ENCODE assay signal across 10 cellular contexts in the genomic region with DNA sequence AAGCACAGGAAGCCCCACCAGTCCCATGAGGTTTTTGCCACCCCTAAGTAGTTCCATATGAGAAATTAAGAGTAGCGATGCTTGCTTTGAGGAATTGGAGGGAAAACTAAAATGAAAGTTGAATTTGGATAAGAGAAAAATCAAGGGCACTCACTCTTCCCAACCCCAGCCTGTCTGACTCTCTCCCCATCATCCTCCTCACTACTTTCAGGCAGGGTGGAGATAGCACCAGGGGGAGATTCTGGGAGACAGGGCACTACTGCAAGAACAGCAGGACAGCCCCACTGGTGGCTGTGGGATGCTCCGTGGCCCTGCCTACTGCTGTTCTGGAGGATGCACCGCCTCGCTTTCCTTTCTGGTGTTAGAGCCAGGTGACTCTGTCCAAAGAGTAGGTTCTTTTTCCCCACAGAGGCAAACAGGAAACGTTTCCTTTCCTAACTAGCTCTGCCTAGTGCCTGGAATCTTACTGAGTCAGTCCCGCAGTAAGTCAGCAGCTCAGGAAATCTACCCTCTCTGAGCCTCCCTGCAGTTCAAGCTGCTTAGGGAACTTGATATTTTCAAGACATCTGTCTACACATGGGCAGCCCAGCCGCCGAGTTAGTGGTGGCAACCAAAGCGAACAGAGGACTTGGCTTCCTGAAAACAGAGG. TPM values are rescaled to one million over a fixed set of nuclear protein-coding genes. Genes with fewer than 3 reads are reported as not detected.
DNase-seq lines count a peak whose midpoint lies in the region; ATAC-seq and TF ChIP-seq lines count a peak whose summit lies in the region.
"Had no signal": no experiment of that assay in that cellular context is flagged by ENCODE, and none has a peak within 500 bp of the region (broad histone marks: within the 10 kb centered on the region; RNA-seq: fewer than 3 reads in every experiment).

No MANE protein-coding gene starts in this region.

- no peak for TF ChIP-seq CTCF in natural killer cell (IDR thresholded peaks at IDR 0.05)
- no peak for TF ChIP-seq CTCF in left lung (IDR thresholded peaks at IDR 0.05)

- no peaks in the 10 kb centered on the region for H3K9me3 Mint-ChIP-seq in natural killer cell treated with Interleukin-12 subunit alpha and Interleukin-12 subunit beta and Interleukin-15 and Interleukin-18, amount 100 ng/mL, for 72 hours
- no peaks in the 10 kb centered on the region for H3K9me3 Mint-ChIP-seq in natural killer cell
- no peaks in the 10 kb centered on the region for H3K9me3 Mint-ChIP-seq in activated naive CD8-positive, alpha-beta T cell treated with anti-CD3 and anti-CD28 coated beads, Interleukin-2, amount 50 U/mL, for 24 hours
- H3K9me3 Mint-ChIP-seq: dendritic cell treated with granulocyte-macrophage colony-stimulating factor and Interleukin-4, amounts not matched to agents 40 ng/mL and 50 ng/mL, for 4 days had no signal

- H3K27me3 ChIP-seq in left lung: no peaks in the 10 kb centered on the region

- DNase-seq in natural killer cell treated with Interleukin-12 subunit alpha and Interleukin-12 subunit beta and Interleukin-15 and Interleukin-18, amount 100 ng/mL, for 72 hours (ENCODE audit: low spot score): no peak
- DNase-seq in natural killer cell (no peak), left lung (no peak), epidermal melanocyte (ENCODE audit: insufficient read length, low spot score) (no peak), NK-92 (lab: John Stamatoyannopoulos, UW; ENCODE audit: unreplicated experiment) (no peak), NCI-H1092 (lab: John Stamatoyannopoulos, UW) (no peak)
- DNase-seq in activated naive CD8-positive, alpha-beta T cell treated with anti-CD3 and anti-CD28 coated beads, Interleukin-2, amount 50 U/mL, for 24 hours: no peak

- no peaks in the 10 kb centered on the region for H3K27me3 Mint-ChIP-seq in natural killer cell treated with Interleukin-12 subunit alpha and Interleukin-12 subunit beta and Interleukin-15 and Interleukin-18, amount 100 ng/mL, for 72 hours
- no peaks in the 10 kb centered on the region for H3K27me3 Mint-ChIP-seq in natural killer cell (ENCODE audit: low read depth in 2 of 2)
- H3K27me3 Mint-ChIP-seq in activated naive CD8-positive, alpha-beta T cell treated with anti-CD3 and anti-CD28 coated beads, Interleukin-2, amount 50 U/mL, for 24 hours: no peaks in the 10 kb centered on the region
- H3K27me3 Mint-ChIP-seq: dendritic cell treated with granulocyte-macrophage colony-stimulating factor and Interleukin-4, amounts not matched to agents 40 ng/mL and 50 ng/mL, for 4 days had no signal

- no peaks in the 10 kb centered on the region for H3K36me3 Mint-ChIP-seq in natural killer cell treated with Interleukin-12 subunit alpha and Interleukin-12 subunit beta and Interleukin-15 and Interleukin-18, amount 100 ng/mL, for 72 hours
- H3K36me3 Mint-ChIP-seq in natural killer cell: no peaks in the 10 kb centered on the region
- H3K36me3 Mint-ChIP-seq in activated naive CD8-positive, alpha-beta T cell treated with anti-CD3 and anti-CD28 coated beads, Interleukin-2, amount 50 U/mL, for 24 hours (ENCODE audit: low read depth): no peaks in the 10 kb centered on the region

- H3K27ac Mint-ChIP-seq in natural killer cell treated with Interleukin-12 subunit alpha and Interleukin-12 subunit beta and Interleukin-15 and Interleukin-18, amount 100 ng/mL, for 72 hours: peak overlapping the region in 1 of 2 donors; percentile 6
- H3K27ac Mint-ChIP-seq in natural killer cell: no peak overlapping the region
- H3K27ac Mint-ChIP-seq in activated naive CD8-positive, alpha-beta T cell treated with anti-CD3 and anti-CD28 coated beads, Interleukin-2, amount 50 U/mL, for 24 hours: peak overlapping the region; percentile 82
- H3K27ac Mint-ChIP-seq: dendritic cell treated with granulocyte-macrophage colony-stimulating factor and Interleukin-4, amounts not matched to agents 40 ng/mL and 50 ng/mL, for 4 days had no signal

- no peaks in the 10 kb centered on the region for H3K9me3 ChIP-seq in left lung
- H3K9me3 ChIP-seq: thoracic aorta had no signal

- peak in 1 of 2 donors; percentile 24 for ATAC-seq in natural killer cell treated with Interleukin-12 subunit alpha and Interleukin-12 subunit beta and Interleukin-15 and Interleukin-18, amount 100 ng/mL, for 72 hours
- no peak for ATAC-seq in natural killer cell
- no peak for ATAC-seq in activated naive CD8-positive, alpha-beta T cell treated with anti-CD3 and anti-CD28 coated beads, Interleukin-2, amount 50 U/mL, for 24 hours
- ATAC-seq in left lung: peak; percentile 35
- no peak for ATAC-seq in HG03196 (IDR thresholded peaks at IDR 0.05; ENCODE audit: unreplicated experiment)

- H3K4me3 ChIP-seq in left lung: no peak overlapping the region
- H3K4me3 ChIP-seq: thoracic aorta had no signal

- H3K4me3 Mint-ChIP-seq in natural killer cell treated with Interleukin-12 subunit alpha and Interleukin-12 subunit beta and Interleukin-15 and Interleukin-18, amount 100 ng/mL, for 72 hours: peak overlapping the region; percentile 5
- no peak overlapping the region for H3K4me3 Mint-ChIP-seq in natural killer cell
- H3K4me3 Mint-ChIP-seq in activated naive CD8-positive, alpha-beta T cell treated with anti-CD3 and anti-CD28 coated beads, Interleukin-2, amount 50 U/mL, for 24 hours: peak overlapping the region; percentile 73
- H3K4me3 Mint-ChIP-seq: dendritic cell treated with granulocyte-macrophage colony-stimulating factor and Interleukin-4, amounts not matched to agents 40 ng/mL and 50 ng/mL, for 4 days had no signal

- no peaks in the 10 kb centered on the region for H3K36me3 ChIP-seq in left lung
- H3K36me3 ChIP-seq: thoracic aorta had no signal

- H3K4me1 ChIP-seq in left lung: peaks cover 5 to 47% of the 10 kb centered on the region in 2 donors

- intact Hi-C loops in natural killer cell (cut with micrococcal nuclease): no loop called here
- intact Hi-C loops in left lung (cut with DNase I): no loop called here

- H3K4me1 Mint-ChIP-seq in natural killer cell treated with Interleukin-12 subunit alpha and Interleukin-12 subunit beta and Interleukin-15 and Interleukin-18, amount 100 ng/mL, for 72 hours (ENCODE audit: low read depth in 2 of 2): peaks cover 27 to 33% of the 10 kb centered on the region in 2 donors
- peaks cover 26 to 28% of the 10 kb centered on the region in 2 donors for H3K4me1 Mint-ChIP-seq in natural killer cell
- H3K4me1 Mint-ChIP-seq in activated naive CD8-positive, alpha-beta T cell treated with anti-CD3 and anti-CD28 coated beads, Interleukin-2, amount 50 U/mL, for 24 hours: peaks cover 50% of the 10 kb centered on the region

- peak overlapping the region; percentile 20 to 74 for H3K27ac ChIP-seq in left lung
- H3K27ac ChIP-seq: thoracic aorta had no signal

RNA-seq across cellular contexts. Expression of a gene that starts 11.2 kb away (rescaled TPM):
- total RNA-seq in natural killer cell treated with Interleukin-12 subunit alpha and Interleukin-12 subunit beta and Interleukin-15 and Interleukin-18, amount 100 ng/mL, for 72 hours: 100 to 1,000 TPM; 355 to 567 TPM
- total RNA-seq in natural killer cell (1,000 to 10,000 TPM; 1,807 to 2,048 (median 1,904) TPM), left lung (100 to 1,000 TPM; 440 to 636 TPM)

RNA-seq across cellular contexts. Expression of a gene that starts 55.7 kb away (rescaled TPM):
- total RNA-seq in natural killer cell treated with Interleukin-12 subunit alpha and Interleukin-12 subunit beta and Interleukin-15 and Interleukin-18, amount 100 ng/mL, for 72 hours: 10 to 100 TPM; 59.8 to 70.5 TPM
- 100 to 1,000 TPM; 137 to 208 (median 187) TPM for total RNA-seq in natural killer cell
- total RNA-seq in left lung: 10 to 100 TPM; 52.5 to 61.0 TPM

RNA-seq across cellular contexts. Expression of a gene that starts 56.5 kb away (rescaled TPM):
- total RNA-seq in natural killer cell treated with Interleukin-12 subunit alpha and Interleukin-12 subunit beta and Interleukin-15 and Interleukin-18, amount 100 ng/mL, for 72 hours: 10 to 100 TPM; 13.0 to 23.8 TPM
- total RNA-seq in natural killer cell (10 to 100 TPM in 2 of 3 donors, 1 to 10 TPM in 1; 9.5 to 14.8 (median 13.9) TPM), left lung (10 to 100 TPM in 1 of 2 donors, 1 to 10 TPM in 1; 5.7 to 10.1 TPM)
